ENCODE assay signal across 8 cellular contexts in genomic region chr3:70064194-70064787, GRCh38.
DNase-seq lines count a peak whose midpoint lies in the region; ATAC-seq and TF ChIP-seq lines count a peak whose summit lies in the region.

No MANE protein-coding gene starts in this region.

- H3K4me2 ChIP-seq in fibroblast of lung (ENCODE audit: extremely low read depth, insufficient read depth, low read length), result no peak overlapping the region

- DNase-seq in NCI-H2227 (lab: John Stamatoyannopoulos, UW; ENCODE audit: unreplicated experiment), result peak; percentile 9
- no peak for DNase-seq in NCI-H2227 treated with DMSO at 0.1 percent for 48 hours (lab: John Stamatoyannopoulos, UW)
- DNase-seq in RPMI7951 (ENCODE audit: low read depth), result peak; percentile 43
- DNase-seq in fibroblast of lung (ENCODE audit: low read depth in 2 of 2), result peak; percentile 16 to 66
- peak; percentile 84 for DNase-seq in pons (ENCODE audit: low spot score)
- DNase-seq in NCI-H187 treated with DMSO at 0.1 percent for 48 hours (lab: John Stamatoyannopoulos, UW), result no peak

- H3K27me3 ChIP-seq in fibroblast of lung (ENCODE audit: control insufficient read depth, insufficient read depth, low read length), result no peaks in the 10 kb centered on the region

- TF ChIP-seq CTCF in fibroblast of lung (conservative IDR thresholded peaks at IDR 0.05 in 1 of 2, IDR thresholded peaks at IDR 0.05 in 1 of 2; ENCODE audit: low read depth in 1 of 2, low read length in 2 of 2), result peak; percentile 63 to 75

- H3K4me3 ChIP-seq in fibroblast of lung (replicated peaks in 1 of 4; ENCODE audit: control extremely low read depth in 1 of 4, insufficient read depth in 1 of 4, low read depth in 3 of 4, low read length in 4 of 4), result no peak overlapping the region

- H3K36me3 ChIP-seq in fibroblast of lung (ENCODE audit: control insufficient read depth, insufficient read depth, low read length), result no peaks in the 10 kb centered on the region

- ATAC-seq in HG02610 (IDR thresholded peaks at IDR 0.05; ENCODE audit: unreplicated experiment) (peak; percentile 65), GM19328 (IDR thresholded peaks at IDR 0.05; ENCODE audit: unreplicated experiment) (no peak)

- no peak overlapping the region for H2AFZ ChIP-seq in fibroblast of lung (ENCODE audit: low read length)

- no peak overlapping the region for H3K9ac ChIP-seq in fibroblast of lung (ENCODE audit: insufficient read depth, low read length)

- H3K79me2 ChIP-seq in fibroblast of lung (ENCODE audit: control insufficient read depth, insufficient read depth, low read length), result no peaks in the 10 kb centered on the region

- H3K27ac ChIP-seq in fibroblast of lung (ENCODE audit: insufficient read depth, low read length), result no peak overlapping the region

- no peaks in the 10 kb centered on the region for H4K20me1 ChIP-seq in fibroblast of lung (ENCODE audit: control insufficient read depth, extremely low read depth, insufficient read depth, low read length)

- no peaks in the 10 kb centered on the region for H3K4me1 ChIP-seq in fibroblast of lung (ENCODE audit: control insufficient read depth, extremely low read depth, insufficient read depth, low read length)

- H3K9me3 ChIP-seq in fibroblast of lung (ENCODE audit: control insufficient read depth, insufficient read depth, low read depth, low read length), result no peaks in the 10 kb centered on the region

Comparison
In these comparisons a context has a peak if more than half of its experiments do, and no peak if none do; other contexts are left out.
1. DNase-seq: peak in NCI-H2227 (single experiment), RPMI7951 (single experiment), fibroblast of lung (2 of 2) and pons (single experiment); none in NCI-H2227 treated with DMSO at 0.1 percent for 48 hours (single experiment) and NCI-H187 treated with DMSO at 0.1 percent for 48 hours (single experiment).